ENCODE assay signal across 23 cellular contexts in genomic region chr17:41480136-41480535, GRCh38. TPM values are rescaled to one million over a fixed set of nuclear protein-coding genes. Genes with fewer than 3 reads are reported as not detected.
"Had no signal": no experiment of that assay in that cellular context is flagged by ENCODE, and none has a peak within 500 bp of the region (broad histone marks: within the 10 kb centered on the region; RNA-seq: fewer than 3 reads in every experiment).

No MANE protein-coding gene starts in this region.

- H3K27ac ChIP-seq: esophagus squamous epithelium, lower lobe of right lung, neural progenitor cell, ovary, stomach, testis, upper lobe of left lung had no signal

- H3K27me3 ChIP-seq: esophagus squamous epithelium, neural progenitor cell, ovary, stomach, testis, upper lobe of left lung had no signal

- H3K4me1 ChIP-seq: esophagus squamous epithelium, lower lobe of right lung, testis, upper lobe of left lung had no signal

- H3K36me3 Mint-ChIP-seq: activated naive CD8-positive, alpha-beta T cell treated with anti-CD3 and anti-CD28 coated beads for 36 hours; brain; immature natural killer cell; neural progenitor cell; WTC11 had no signal

- H3K9me3 Mint-ChIP-seq: activated CD8-positive, alpha-beta T cell treated with anti-CD3 and anti-CD28 coated beads for 36 hours; activated naive CD8-positive, alpha-beta T cell treated with anti-CD3 and anti-CD28 coated beads for 36 hours; central memory CD8-positive, alpha-beta T cell; immature natural killer cell; WTC11 had no signal

- H3K27me3 Mint-ChIP-seq: activated naive CD8-positive, alpha-beta T cell treated with anti-CD3 and anti-CD28 coated beads for 36 hours had no signal

- H3K27ac Mint-ChIP-seq: activated CD8-positive, alpha-beta T cell treated with anti-CD3 and anti-CD28 coated beads for 36 hours; brain; immature natural killer cell; neural progenitor cell; WTC11 had no signal

- ATAC-seq: activated CD8-positive, alpha-beta T cell treated with anti-CD3 and anti-CD28 coated beads for 36 hours; lower lobe of right lung; sciatic nerve; WTC11 had no signal

- H3K4me1 Mint-ChIP-seq: activated naive CD8-positive, alpha-beta T cell treated with anti-CD3 and anti-CD28 coated beads for 36 hours; central memory CD8-positive, alpha-beta T cell; immature natural killer cell; WTC11 had no signal

- H3K4me3 Mint-ChIP-seq: activated CD8-positive, alpha-beta T cell treated with anti-CD3 and anti-CD28 coated beads for 36 hours; activated naive CD8-positive, alpha-beta T cell treated with anti-CD3 and anti-CD28 coated beads for 36 hours; brain; central memory CD8-positive, alpha-beta T cell; immature natural killer cell; neural progenitor cell; WTC11 had no signal

- DNase-seq: activated CD4-positive, alpha-beta T cell treated with anti-CD3 and anti-CD28 coated beads for 48 hours; activated CD8-positive, alpha-beta memory T cell treated with anti-CD3 and anti-CD28 coated beads, Interleukin-2, amount 50 U/mL, for 4 hours; activated CD8-positive, alpha-beta T cell treated with anti-CD3 and anti-CD28 coated beads for 36 hours; activated gamma-delta T cell; activated naive CD8-positive, alpha-beta T cell treated with anti-CD3 and anti-CD28 coated beads for 36 hours; activated T-cell treated with anti-CD3 and anti-CD28 coated beads, Interleukin-2, amount 50 U/mL, for 48 hours; amygdala; cortex of kidney; effector CD4-positive, alpha-beta T cell; esophagus squamous epithelium; immature natural killer cell; lower lobe of right lung; ovary; stomach; T-helper 2 cell; testis had no signal

RNA-seq across cellular contexts. Expression of gene KRT35, which starts 0.8 kb away (rescaled TPM):
- total RNA-seq: activated CD8-positive, alpha-beta T cell treated with anti-CD3 and anti-CD28 coated beads for 36 hours; activated naive CD8-positive, alpha-beta T cell treated with anti-CD3 and anti-CD28 coated beads for 36 hours; esophagus squamous epithelium; fibroblast of villous mesenchyme; lower lobe of right lung; ovary; stomach; testis; upper lobe of left lung; WTC11 had no signal
- polyA plus RNA-seq: immature natural killer cell, ovary, stomach had no signal

RNA-seq across cellular contexts. Expression of gene KRT36, which starts 9.6 kb away (rescaled TPM):
- total RNA-seq: activated CD8-positive, alpha-beta T cell treated with anti-CD3 and anti-CD28 coated beads for 36 hours; activated naive CD8-positive, alpha-beta T cell treated with anti-CD3 and anti-CD28 coated beads for 36 hours; lower lobe of right lung; ovary; sciatic nerve; stomach; upper lobe of left lung; WTC11 had no signal
- polyA plus RNA-seq: immature natural killer cell, stomach had no signal

RNA-seq across cellular contexts. Expression of gene KRT32, which starts 12.9 kb away (rescaled TPM):
- total RNA-seq: activated CD8-positive, alpha-beta T cell treated with anti-CD3 and anti-CD28 coated beads for 36 hours; activated naive CD8-positive, alpha-beta T cell treated with anti-CD3 and anti-CD28 coated beads for 36 hours; fibroblast of villous mesenchyme; lower lobe of right lung; stomach; upper lobe of left lung; WTC11 had no signal
- polyA plus RNA-seq: immature natural killer cell had no signal

RNA-seq across cellular contexts. Expression of gene KRT13, which starts 25.3 kb away (rescaled TPM):
- total RNA-seq: activated CD8-positive, alpha-beta T cell treated with anti-CD3 and anti-CD28 coated beads for 36 hours; activated naive CD8-positive, alpha-beta T cell treated with anti-CD3 and anti-CD28 coated beads for 36 hours; fibroblast of villous mesenchyme; WTC11 had no signal
- polyA plus RNA-seq: immature natural killer cell had no signal

RNA-seq across cellular contexts. Expression of gene KRT15, which starts 38.6 kb away (rescaled TPM):
- total RNA-seq: activated CD8-positive, alpha-beta T cell treated with anti-CD3 and anti-CD28 coated beads for 36 hours; activated naive CD8-positive, alpha-beta T cell treated with anti-CD3 and anti-CD28 coated beads for 36 hours had no signal
- polyA plus RNA-seq: immature natural killer cell had no signal
